9 cellular contexts compared by ENCODE assay signal in the genomic region with DNA sequence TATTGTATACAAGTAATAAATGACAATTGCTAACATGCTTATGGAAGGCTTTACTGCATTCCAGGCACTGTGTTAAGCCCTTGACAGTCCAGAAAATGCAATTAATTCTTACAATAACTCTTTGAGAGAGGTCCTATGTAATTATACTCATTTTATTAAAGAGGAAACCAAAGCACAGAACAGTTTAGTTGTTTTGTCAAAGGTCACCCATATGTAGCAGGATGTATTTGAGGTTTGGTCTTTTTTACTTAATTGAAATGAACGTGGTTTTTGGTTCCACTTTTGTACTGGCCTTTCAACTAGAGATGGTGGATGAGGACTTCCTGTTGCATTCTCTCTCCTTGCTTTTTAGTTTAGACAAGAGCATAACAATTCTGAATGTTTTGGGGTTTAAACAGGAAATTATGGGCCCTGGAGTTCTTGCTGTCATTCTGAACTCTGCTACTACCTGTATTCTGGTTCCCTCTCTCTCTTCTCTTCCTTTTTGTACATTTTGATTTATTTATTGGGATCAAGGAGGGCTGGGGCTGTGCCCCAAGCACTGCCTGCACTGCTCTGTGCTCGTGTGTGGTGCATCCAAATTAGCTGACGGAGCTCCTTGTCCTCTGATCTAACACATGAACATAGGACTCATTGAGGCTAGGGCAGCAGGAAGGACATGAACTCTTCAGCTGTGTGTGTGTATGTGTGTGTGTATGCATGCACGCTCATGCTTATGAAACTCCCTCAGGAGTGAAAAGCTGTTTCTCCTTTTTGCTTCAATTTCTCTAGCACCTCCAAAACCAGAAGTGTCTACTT. TPM values are rescaled to one million over a fixed set of nuclear protein-coding genes. Genes with fewer than 3 reads are reported as not detected.
DNase-seq lines count a peak whose midpoint lies in the region; ATAC-seq and TF ChIP-seq lines count a peak whose summit lies in the region.
"Had no signal": no experiment of that assay in that cellular context is flagged by ENCODE, and none has a peak within 500 bp of the region (broad histone marks: within the 10 kb centered on the region; RNA-seq: fewer than 3 reads in every experiment).

No MANE protein-coding gene starts in this region.

- H2BK15ac ChIP-seq in mesendoderm (replicated peaks; ENCODE audit: low read depth): no peak overlapping the region

- no peaks in the 10 kb centered on the region for H3K79me2 ChIP-seq in mesendoderm (ENCODE audit: control insufficient read depth, insufficient read depth, low read length)

- H3K4me1 Mint-ChIP-seq in activated naive CD4-positive, alpha-beta T cell treated with anti-CD3 and anti-CD28 coated beads for 36 hours (ENCODE audit: low read depth): peaks cover 60% of the 10 kb centered on the region

- TF ChIP-seq CTCF in left ventricle myocardium inferior (IDR thresholded peaks at IDR 0.05; ENCODE audit: borderline replicate concordance): no peak

- H3K9ac ChIP-seq in mesendoderm (ENCODE audit: low read length): no peak overlapping the region

- no peak overlapping the region for H2BK5ac ChIP-seq in mesendoderm (ENCODE audit: low read length)

- peak; percentile 35 for DNase-seq in activated naive CD4-positive, alpha-beta T cell treated with anti-CD3 and anti-CD28 coated beads for 36 hours
- no peak for DNase-seq in activated naive CD4-positive, alpha-beta T cell treated with anti-CD3 and anti-CD28 coated beads, Interleukin-2, amount 50 U/mL, for 16 hours
- DNase-seq in NOMO-1 treated with DMSO at 0.1 percent for 48 hours (lab: John Stamatoyannopoulos, UW; ENCODE audit: unreplicated experiment) (peak; percentile 58), left ventricle myocardium inferior (no peak), mesendoderm (no peak), posterior vena cava (ENCODE audit: low spot score) (no peak)
- peak; percentile 17 for DNase-seq in stimulated activated naive CD8-positive, alpha-beta T cell treated with anti-CD3 and anti-CD28 coated beads, Interleukin-15, Interleukin-2, amounts not matched to agents 100 U/mL and 50 U/mL, for 24 hours

- no peaks in the 10 kb centered on the region for H3K27me3 Mint-ChIP-seq in activated naive CD4-positive, alpha-beta T cell treated with anti-CD3 and anti-CD28 coated beads for 36 hours (ENCODE audit: low read depth)

- no peak overlapping the region for H3K23ac ChIP-seq in mesendoderm (ENCODE audit: low read length)

- H2BK120ac ChIP-seq in mesendoderm (ENCODE audit: low read depth, low read length): no peak overlapping the region

- no peaks in the 10 kb centered on the region for H3K79me1 ChIP-seq in mesendoderm (ENCODE audit: low read length)

- no peaks in the 10 kb centered on the region for H3K9me3 ChIP-seq in left ventricle myocardium inferior (replicated peaks)

- H3K4me1 ChIP-seq in left ventricle myocardium inferior (no peaks in the 10 kb centered on the region), mesendoderm (ENCODE audit: control insufficient read depth, low read depth, low read length) (no peaks in the 10 kb centered on the region)

- H3K27me3 ChIP-seq in left ventricle myocardium inferior (ENCODE audit: low read depth) (no peaks in the 10 kb centered on the region), mesendoderm (ENCODE audit: insufficient read depth, low read length, poor library complexity) (no peaks in the 10 kb centered on the region)

- peak; percentile 54 for ATAC-seq in HG02798 (IDR thresholded peaks at IDR 0.05; ENCODE audit: poor library complexity, unreplicated experiment)
- ATAC-seq in stimulated activated naive CD8-positive, alpha-beta T cell treated with anti-CD3 and anti-CD28 coated beads, Interleukin-15, Interleukin-2, amounts not matched to agents 100 U/mL and 50 U/mL, for 24 hours: no peak

- CTCF ChIA-PET in activated naive CD4-positive, alpha-beta T cell treated with anti-CD3 and anti-CD28 coated beads for 36 hours (lab: Charles Lee): interaction anchor here (1.0 to 2.7 kb wide), 13 partner anchors 8 to 120 kb away, joined by 3 to 27 read pairs (median 8); no protein-coding TSS in a partner anchor

- H3K36me3 Mint-ChIP-seq in activated naive CD4-positive, alpha-beta T cell treated with anti-CD3 and anti-CD28 coated beads for 36 hours (ENCODE audit: low read depth): no peaks in the 10 kb centered on the region

- intact Hi-C loops in activated naive CD4-positive, alpha-beta T cell treated with anti-CD3 and anti-CD28 coated beads for 36 hours (cut with micrococcal nuclease): loop anchor here (10.0 kb wide), 1 partner anchor 668 kb away; a partner anchor contains a TSS
- intact Hi-C loops in left ventricle myocardium inferior (cut with micrococcal nuclease): no loop called here
- intact Hi-C loops in posterior vena cava (cut with DNase I): no loop called here

- H3K9me3 Mint-ChIP-seq in activated naive CD4-positive, alpha-beta T cell treated with anti-CD3 and anti-CD28 coated beads for 36 hours: no peaks in the 10 kb centered on the region

- H3K27ac Mint-ChIP-seq in activated naive CD4-positive, alpha-beta T cell treated with anti-CD3 and anti-CD28 coated beads for 36 hours: peak overlapping the region; percentile 99

- H3K18ac ChIP-seq in mesendoderm (ENCODE audit: low read length): no peak overlapping the region

- no peak overlapping the region for H3K4ac ChIP-seq in mesendoderm (ENCODE audit: low read depth, low read length)

- H3K4me2 ChIP-seq in mesendoderm (ENCODE audit: low read length): no peak overlapping the region

- WGBS in mesendoderm (ENCODE audit: extremely low coverage, insufficient coverage, low lambda C conversion rate): no CpG with 5 or more reads among the region's 4 CpGs

- no peak overlapping the region for H4K5ac ChIP-seq in mesendoderm (ENCODE audit: low read length)

- H3K27ac ChIP-seq in left ventricle myocardium inferior (replicated peaks) (no peak overlapping the region), mesendoderm (ENCODE audit: low read depth, low read length) (no peak overlapping the region)

- no peaks in the 10 kb centered on the region for H3K36me3 ChIP-seq in left ventricle myocardium inferior
- no peaks in the 10 kb centered on the region for H3K36me3 ChIP-seq in mesendoderm (ENCODE audit: control insufficient read depth, insufficient read depth, low read length)

- no peak overlapping the region for H3K56ac ChIP-seq in mesendoderm (ENCODE audit: low read length)

- H4K8ac ChIP-seq in mesendoderm (ENCODE audit: low read depth, low read length): no peak overlapping the region

- H3K4me3 ChIP-seq in left ventricle myocardium inferior (no peak overlapping the region), mesendoderm (ENCODE audit: low read length) (no peak overlapping the region)
- H3K4me3 ChIP-seq: lung had no signal

- H2AK5ac ChIP-seq in mesendoderm (ENCODE audit: low read length): no peak overlapping the region

- peak overlapping the region; percentile 26 for H3K4me3 Mint-ChIP-seq in activated naive CD4-positive, alpha-beta T cell treated with anti-CD3 and anti-CD28 coated beads for 36 hours

RNA-seq across cellular contexts. Expression of a gene that starts 47.4 kb away (rescaled TPM):
- under 1 TPM; 0.32 to 0.33 TPM for total RNA-seq in activated naive CD4-positive, alpha-beta T cell treated with anti-CD3 and anti-CD28 coated beads for 36 hours
- 0.16 TPM for total RNA-seq in left ventricle myocardium inferior
- polyA plus RNA-seq in mesendoderm (2013, experiment 1 of 2): not detected
- polyA plus RNA-seq in mesendoderm (2013, experiment 2 of 2): not detected
- total RNA-seq in posterior vena cava: under 1 TPM; 0.14 to 0.19 TPM

Comparison
In these comparisons a context has a peak if more than half of its experiments do, and no peak if none do; other contexts are left out.
1. DNase-seq: peak in activated naive CD4-positive, alpha-beta T cell treated with anti-CD3 and anti-CD28 coated beads for 36 hours (single experiment), NOMO-1 treated with DMSO at 0.1 percent for 48 hours (single experiment) and stimulated activated naive CD8-positive, alpha-beta T cell treated with anti-CD3 and anti-CD28 coated beads, Interleukin-15, Interleukin-2, amounts not matched to agents 100 U/mL and 50 U/mL, for 24 hours (single experiment); none in activated naive CD4-positive, alpha-beta T cell treated with anti-CD3 and anti-CD28 coated beads, Interleukin-2, amount 50 U/mL, for 16 hours (single experiment), left ventricle myocardium inferior (single experiment), mesendoderm (single experiment) and posterior vena cava (single experiment).